1 cellular context compared by ENCODE assay signal in the genomic region with DNA sequence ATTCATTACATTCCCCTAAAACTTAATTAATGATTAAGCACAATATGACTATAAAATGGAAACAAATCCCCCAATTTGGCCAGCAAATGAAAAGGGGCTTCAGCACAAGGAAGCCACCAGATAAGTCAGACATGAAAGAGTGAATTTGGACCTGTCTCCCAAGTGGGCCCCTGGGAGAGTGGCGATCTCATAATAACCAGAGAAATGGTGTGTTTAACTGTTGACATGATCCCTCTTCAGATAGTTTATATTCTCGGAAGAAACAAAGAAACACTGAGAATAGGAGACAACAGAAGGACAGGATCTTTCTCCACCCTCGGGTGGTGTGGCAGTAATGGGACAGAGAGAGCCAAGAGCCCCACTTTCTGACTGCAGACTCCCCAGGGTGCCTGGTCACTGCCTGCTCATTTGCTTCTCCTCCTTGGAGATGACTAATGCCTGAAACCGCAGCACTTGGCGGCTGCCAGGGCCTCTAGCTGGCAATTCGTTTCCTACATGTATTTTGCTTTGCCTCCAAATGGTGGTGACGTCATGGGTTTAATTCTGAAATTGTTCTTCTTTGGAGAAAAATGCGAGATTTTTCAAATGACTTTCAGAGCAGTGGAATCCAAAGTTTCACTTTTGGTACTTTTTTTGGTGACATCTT.
TF ChIP-seq lines count a peak whose summit lies in the region.

No MANE protein-coding gene starts in this region.

TF ChIP-seq in H1, 55 proteins besides CTCF, POLR2A, EP300 and RAD21 (continued from another document):
- TF ChIP-seq, protein P1, sequence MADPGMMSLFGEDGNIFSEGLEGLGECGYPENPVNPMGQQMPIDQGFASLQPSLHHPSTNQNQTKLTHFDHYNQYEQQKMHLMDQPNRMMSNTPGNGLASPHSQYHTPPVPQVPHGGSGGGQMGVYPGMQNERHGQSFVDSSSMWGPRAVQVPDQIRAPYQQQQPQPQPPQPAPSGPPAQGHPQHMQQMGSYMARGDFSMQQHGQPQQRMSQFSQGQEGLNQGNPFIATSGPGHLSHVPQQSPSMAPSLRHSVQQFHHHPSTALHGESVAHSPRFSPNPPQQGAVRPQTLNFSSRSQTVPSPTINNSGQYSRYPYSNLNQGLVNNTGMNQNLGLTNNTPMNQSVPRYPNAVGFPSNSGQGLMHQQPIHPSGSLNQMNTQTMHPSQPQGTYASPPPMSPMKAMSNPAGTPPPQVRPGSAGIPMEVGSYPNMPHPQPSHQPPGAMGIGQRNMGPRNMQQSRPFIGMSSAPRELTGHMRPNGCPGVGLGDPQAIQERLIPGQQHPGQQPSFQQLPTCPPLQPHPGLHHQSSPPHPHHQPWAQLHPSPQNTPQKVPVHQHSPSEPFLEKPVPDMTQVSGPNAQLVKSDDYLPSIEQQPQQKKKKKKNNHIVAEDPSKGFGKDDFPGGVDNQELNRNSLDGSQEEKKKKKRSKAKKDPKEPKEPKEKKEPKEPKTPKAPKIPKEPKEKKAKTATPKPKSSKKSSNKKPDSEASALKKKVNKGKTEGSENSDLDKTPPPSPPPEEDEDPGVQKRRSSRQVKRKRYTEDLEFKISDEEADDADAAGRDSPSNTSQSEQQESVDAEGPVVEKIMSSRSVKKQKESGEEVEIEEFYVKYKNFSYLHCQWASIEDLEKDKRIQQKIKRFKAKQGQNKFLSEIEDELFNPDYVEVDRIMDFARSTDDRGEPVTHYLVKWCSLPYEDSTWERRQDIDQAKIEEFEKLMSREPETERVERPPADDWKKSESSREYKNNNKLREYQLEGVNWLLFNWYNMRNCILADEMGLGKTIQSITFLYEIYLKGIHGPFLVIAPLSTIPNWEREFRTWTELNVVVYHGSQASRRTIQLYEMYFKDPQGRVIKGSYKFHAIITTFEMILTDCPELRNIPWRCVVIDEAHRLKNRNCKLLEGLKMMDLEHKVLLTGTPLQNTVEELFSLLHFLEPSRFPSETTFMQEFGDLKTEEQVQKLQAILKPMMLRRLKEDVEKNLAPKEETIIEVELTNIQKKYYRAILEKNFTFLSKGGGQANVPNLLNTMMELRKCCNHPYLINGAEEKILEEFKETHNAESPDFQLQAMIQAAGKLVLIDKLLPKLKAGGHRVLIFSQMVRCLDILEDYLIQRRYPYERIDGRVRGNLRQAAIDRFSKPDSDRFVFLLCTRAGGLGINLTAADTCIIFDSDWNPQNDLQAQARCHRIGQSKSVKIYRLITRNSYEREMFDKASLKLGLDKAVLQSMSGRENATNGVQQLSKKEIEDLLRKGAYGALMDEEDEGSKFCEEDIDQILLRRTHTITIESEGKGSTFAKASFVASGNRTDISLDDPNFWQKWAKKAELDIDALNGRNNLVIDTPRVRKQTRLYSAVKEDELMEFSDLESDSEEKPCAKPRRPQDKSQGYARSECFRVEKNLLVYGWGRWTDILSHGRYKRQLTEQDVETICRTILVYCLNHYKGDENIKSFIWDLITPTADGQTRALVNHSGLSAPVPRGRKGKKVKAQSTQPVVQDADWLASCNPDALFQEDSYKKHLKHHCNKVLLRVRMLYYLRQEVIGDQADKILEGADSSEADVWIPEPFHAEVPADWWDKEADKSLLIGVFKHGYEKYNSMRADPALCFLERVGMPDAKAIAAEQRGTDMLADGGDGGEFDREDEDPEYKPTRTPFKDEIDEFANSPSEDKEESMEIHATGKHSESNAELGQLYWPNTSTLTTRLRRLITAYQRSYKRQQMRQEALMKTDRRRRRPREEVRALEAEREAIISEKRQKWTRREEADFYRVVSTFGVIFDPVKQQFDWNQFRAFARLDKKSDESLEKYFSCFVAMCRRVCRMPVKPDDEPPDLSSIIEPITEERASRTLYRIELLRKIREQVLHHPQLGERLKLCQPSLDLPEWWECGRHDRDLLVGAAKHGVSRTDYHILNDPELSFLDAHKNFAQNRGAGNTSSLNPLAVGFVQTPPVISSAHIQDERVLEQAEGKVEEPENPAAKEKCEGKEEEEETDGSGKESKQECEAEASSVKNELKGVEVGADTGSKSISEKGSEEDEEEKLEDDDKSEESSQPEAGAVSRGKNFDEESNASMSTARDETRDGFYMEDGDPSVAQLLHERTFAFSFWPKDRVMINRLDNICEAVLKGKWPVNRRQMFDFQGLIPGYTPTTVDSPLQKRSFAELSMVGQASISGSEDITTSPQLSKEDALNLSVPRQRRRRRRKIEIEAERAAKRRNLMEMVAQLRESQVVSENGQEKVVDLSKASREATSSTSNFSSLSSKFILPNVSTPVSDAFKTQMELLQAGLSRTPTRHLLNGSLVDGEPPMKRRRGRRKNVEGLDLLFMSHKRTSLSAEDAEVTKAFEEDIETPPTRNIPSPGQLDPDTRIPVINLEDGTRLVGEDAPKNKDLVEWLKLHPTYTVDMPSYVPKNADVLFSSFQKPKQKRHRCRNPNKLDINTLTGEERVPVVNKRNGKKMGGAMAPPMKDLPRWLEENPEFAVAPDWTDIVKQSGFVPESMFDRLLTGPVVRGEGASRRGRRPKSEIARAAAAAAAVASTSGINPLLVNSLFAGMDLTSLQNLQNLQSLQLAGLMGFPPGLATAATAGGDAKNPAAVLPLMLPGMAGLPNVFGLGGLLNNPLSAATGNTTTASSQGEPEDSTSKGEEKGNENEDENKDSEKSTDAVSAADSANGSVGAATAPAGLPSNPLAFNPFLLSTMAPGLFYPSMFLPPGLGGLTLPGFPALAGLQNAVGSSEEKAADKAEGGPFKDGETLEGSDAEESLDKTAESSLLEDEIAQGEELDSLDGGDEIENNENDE (IDR thresholded peaks at IDR 0.05; ENCODE audit: insufficient replicate concordance, low read length) = no peak
- TF ChIP-seq KDM1A (IDR thresholded peaks at IDR 0.05; ENCODE audit: borderline replicate concordance, low read length) = no peak
- TF ChIP-seq, protein P2, sequence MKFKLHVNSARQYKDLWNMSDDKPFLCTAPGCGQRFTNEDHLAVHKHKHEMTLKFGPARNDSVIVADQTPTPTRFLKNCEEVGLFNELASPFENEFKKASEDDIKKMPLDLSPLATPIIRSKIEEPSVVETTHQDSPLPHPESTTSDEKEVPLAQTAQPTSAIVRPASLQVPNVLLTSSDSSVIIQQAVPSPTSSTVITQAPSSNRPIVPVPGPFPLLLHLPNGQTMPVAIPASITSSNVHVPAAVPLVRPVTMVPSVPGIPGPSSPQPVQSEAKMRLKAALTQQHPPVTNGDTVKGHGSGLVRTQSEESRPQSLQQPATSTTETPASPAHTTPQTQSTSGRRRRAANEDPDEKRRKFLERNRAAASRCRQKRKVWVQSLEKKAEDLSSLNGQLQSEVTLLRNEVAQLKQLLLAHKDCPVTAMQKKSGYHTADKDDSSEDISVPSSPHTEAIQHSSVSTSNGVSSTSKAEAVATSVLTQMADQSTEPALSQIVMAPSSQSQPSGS (IDR thresholded peaks at IDR 0.05; ENCODE audit: low read length) = no peak
- TF ChIP-seq RFX5 (IDR thresholded peaks at IDR 0.05; ENCODE audit: borderline replicate concordance, low read depth, low read length) = no peak
